In genomic region chr12:115430636-115431035, GRCh38 we compare ENCODE assay signal across 11 cellular contexts.
"Had no signal": no experiment of that assay in that cellular context is flagged by ENCODE, and none has a peak within 500 bp of the region (broad histone marks: within the 10 kb centered on the region; RNA-seq: fewer than 3 reads in every experiment).

No MANE protein-coding gene starts in this region.

- DNase-seq: GM23248, GOT3, H7, H9, HCEC 1CT, HFFc6 had no signal

- H3K9me3 ChIP-seq: HAP-1 had no signal

- H3K4me3 ChIP-seq: GM23248, GM23338, HAP-1 had no signal

- H3K36me3 ChIP-seq: HAP-1 had no signal

- FAIRE-seq: H1, H54 had no signal

- H3K27ac ChIP-seq: GM23248 had no signal

- H2AFZ ChIP-seq: GM23248, GM23338 had no signal

- H3K4me1 ChIP-seq: HAP-1 had no signal

- ATAC-seq: GM23338, HCT116 had no signal

- H3K4me2 ChIP-seq: GM23338 had no signal

- H3K9ac ChIP-seq: GM23248 had no signal
